ENCODE assay signal across 8 cellular contexts in the genomic region with DNA sequence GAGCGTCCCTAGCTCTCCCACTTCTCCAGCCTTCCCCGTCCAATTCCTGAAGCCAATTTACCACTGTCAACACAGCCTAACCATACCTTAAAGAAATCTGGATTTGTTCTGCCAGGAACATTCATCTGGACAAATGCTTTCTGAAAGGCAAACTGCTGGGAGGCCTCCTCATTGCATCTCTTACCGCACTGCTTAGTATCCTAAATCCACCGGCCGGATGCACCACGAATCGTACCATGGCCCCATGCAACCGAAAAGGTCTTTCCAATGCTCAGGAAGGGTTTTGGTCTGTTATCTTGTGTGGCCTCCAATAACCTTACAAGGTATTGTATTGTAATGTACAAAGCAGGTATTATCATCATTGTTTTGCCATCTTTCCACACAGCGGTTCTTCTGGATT. TPM values are rescaled to one million over a fixed set of nuclear protein-coding genes. Genes with fewer than 3 reads are reported as not detected.
DNase-seq lines count a peak whose midpoint lies in the region; ATAC-seq and TF ChIP-seq lines count a peak whose summit lies in the region.

No MANE protein-coding gene starts in this region.

- H3K9me3 ChIP-seq in HUES64 (ENCODE audit: insufficient read depth, low read depth, low read length) (no peaks in the 10 kb centered on the region), left lung (no peaks in the 10 kb centered on the region), stomach smooth muscle (ENCODE audit: control insufficient read depth in 2 of 2, low read length in 2 of 2) (no peaks in the 10 kb centered on the region)

- no peaks in the 10 kb centered on the region for H3K9me3 Mint-ChIP-seq in activated naive CD8-positive, alpha-beta T cell treated with anti-CD3 and anti-CD28 coated beads, Interleukin-2, amount 10 ng/mL, durations not matched to agents 7 days and 5 days

- intact Hi-C loops in left lung (cut with DNase I) = loop anchor here in 1 of 2 donors (10.0 kb wide), 1 partner anchor 55 kb away; a partner anchor contains a TSS

- DNase-seq in activated naive CD8-positive, alpha-beta T cell treated with anti-CD3 and anti-CD28 coated beads, Interleukin-2, amount 10 ng/mL, durations not matched to agents 7 days and 5 days = no peak
- no peak for DNase-seq in left lung
- DNase-seq in DMS79 treated with DMSO at 0.1 percent for 48 hours (lab: John Stamatoyannopoulos, UW) = no peak
- DNase-seq in mucosa of gallbladder (ENCODE audit: low spot score) = no peak
- no peak for DNase-seq in NCI-H1417 (lab: John Stamatoyannopoulos, UW)

- H3K27ac ChIP-seq in HUES64 (ENCODE audit: low read depth, low read length) (peak overlapping the region; percentile 94), left lung (peak overlapping the region; percentile 90 to 94), stomach smooth muscle (ENCODE audit: low read length) (peak overlapping the region; percentile 99)

- WGBS in HUES64 = 92% methylated on average over 9 of the region's 9 CpGs

- peaks cover 57% of the 10 kb centered on the region for H3K4me1 ChIP-seq in HUES64 (ENCODE audit: insufficient read depth, low read length)
- H3K4me1 ChIP-seq in left lung = peaks cover 84 to 100% of the 10 kb centered on the region in 2 donors
- H3K4me1 ChIP-seq in stomach smooth muscle (ENCODE audit: control insufficient read depth, insufficient read depth, low read length) = peaks cover 100% of the 10 kb centered on the region

- no peaks in the 10 kb centered on the region for H3K27me3 ChIP-seq in HUES64 (ENCODE audit: insufficient read depth, low read length)
- no peaks in the 10 kb centered on the region for H3K27me3 ChIP-seq in left lung
- no peaks in the 10 kb centered on the region for H3K27me3 ChIP-seq in stomach smooth muscle (ENCODE audit: control insufficient read depth in 1 of 2, insufficient read depth in 2 of 2, low read length in 2 of 2)

- peaks cover 77% of the 10 kb centered on the region for H3K36me3 ChIP-seq in HUES64 (ENCODE audit: insufficient read depth, low read length)
- H3K36me3 ChIP-seq in left lung = peaks cover 3 to 65% of the 10 kb centered on the region in 2 donors
- peaks cover 38 to 44% of the 10 kb centered on the region in 2 donors for H3K36me3 ChIP-seq in stomach smooth muscle (ENCODE audit: control insufficient read depth in 2 of 2, insufficient read depth in 2 of 2, low read length in 2 of 2)

- H3K4me3 ChIP-seq in HUES64 (ENCODE audit: low read length) (no peak overlapping the region), left lung (no peak overlapping the region), stomach smooth muscle (ENCODE audit: low read length in 2 of 2) (peak overlapping the region; percentile 50 to 62)

- TF ChIP-seq CTCF in left lung (IDR thresholded peaks at IDR 0.05) = no peak

- POLR2A ChIA-PET in activated naive CD8-positive, alpha-beta T cell treated with anti-CD3 and anti-CD28 coated beads, Interleukin-2, amount 10 ng/mL, durations not matched to agents 7 days and 5 days (lab: Charles Lee) = interaction anchor here (1.3 to 2.3 kb wide), 2 partner anchors 19 to 55 kb away, joined by 4 to 7 read pairs; no protein-coding TSS in a partner anchor

- H3K4me1 Mint-ChIP-seq in activated naive CD8-positive, alpha-beta T cell treated with anti-CD3 and anti-CD28 coated beads, Interleukin-2, amount 10 ng/mL, durations not matched to agents 7 days and 5 days = peaks cover 78% of the 10 kb centered on the region

- H3K27ac Mint-ChIP-seq in activated naive CD8-positive, alpha-beta T cell treated with anti-CD3 and anti-CD28 coated beads, Interleukin-2, amount 10 ng/mL, durations not matched to agents 7 days and 5 days = peak overlapping the region; percentile 98

- H3K36me3 Mint-ChIP-seq in activated naive CD8-positive, alpha-beta T cell treated with anti-CD3 and anti-CD28 coated beads, Interleukin-2, amount 10 ng/mL, durations not matched to agents 7 days and 5 days = peaks cover 60% of the 10 kb centered on the region

- H3K27me3 Mint-ChIP-seq in activated naive CD8-positive, alpha-beta T cell treated with anti-CD3 and anti-CD28 coated beads, Interleukin-2, amount 10 ng/mL, durations not matched to agents 7 days and 5 days = no peaks in the 10 kb centered on the region

- no peak for ATAC-seq in activated naive CD8-positive, alpha-beta T cell treated with anti-CD3 and anti-CD28 coated beads, Interleukin-2, amount 10 ng/mL, durations not matched to agents 7 days and 5 days (ENCODE audit: low read depth)
- ATAC-seq in left lung (no peak), esophagus mucosa (no peak)

- peak overlapping the region; percentile 90 for H3K4me3 Mint-ChIP-seq in activated naive CD8-positive, alpha-beta T cell treated with anti-CD3 and anti-CD28 coated beads, Interleukin-2, amount 10 ng/mL, durations not matched to agents 7 days and 5 days

- H3K9ac ChIP-seq in HUES64 (ENCODE audit: low read depth, low read length) (peak overlapping the region; percentile 82), stomach smooth muscle (ENCODE audit: low read length in 2 of 2) (peak overlapping the region; percentile 76 to 86)

RNA-seq across cellular contexts. Expression of a gene that starts 57.6 kb away (rescaled TPM):
- 117 TPM for polyA plus RNA-seq in HUES64 (2013, experiment 1 of 2)
- 121 TPM for polyA plus RNA-seq in HUES64 (2013, experiment 2 of 2)
- total RNA-seq in activated naive CD8-positive, alpha-beta T cell treated with anti-CD3 and anti-CD28 coated beads, Interleukin-2, amount 10 ng/mL, durations not matched to agents 7 days and 5 days = 100 to 1,000 TPM; 803 to 821 TPM
- total RNA-seq in left lung (100 to 1,000 TPM; 754 to 761 TPM), mucosa of gallbladder (544 TPM), esophagus mucosa (487 TPM)

Comparison
In these comparisons a context has a peak if more than half of its experiments do, and no peak if none do; other contexts are left out.
1. H3K4me3 ChIP-seq: peak in stomach smooth muscle (2 of 2); none in HUES64 (single experiment) and left lung (0 of 2).
2. Peak in every context shown above with its lines, with median percentiles within 50 percentile points of each other: H3K27ac ChIP-seq.